In genomic region chr3:184465883-184466412, GRCh38 we compare ENCODE assay signal across 23 cellular contexts.
DNase-seq lines count a peak whose midpoint lies in the region; ATAC-seq, FAIRE-seq and TF ChIP-seq lines count a peak whose summit lies in the region.
"Had no signal": no experiment of that assay in that cellular context is flagged by ENCODE, and none has a peak within 500 bp of the region (broad histone marks: within the 10 kb centered on the region; RNA-seq: fewer than 3 reads in every experiment).

No MANE protein-coding gene starts in this region.

- no peak overlapping the region for H4K8ac ChIP-seq in neuronal stem cell (ENCODE audit: low read depth, low read length)

- no peak overlapping the region for H3K14ac ChIP-seq in neuronal stem cell (ENCODE audit: low read length)

- TF ChIP-seq POLR2A in HepG2 (IDR thresholded peaks at IDR 0.05; ENCODE audit: insufficient read depth in 1 of 2, low read depth in 2 of 2, low read length in 2 of 2): no peak
- no peak for TF ChIP-seq POLR2A in right lobe of liver (IDR thresholded peaks at IDR 0.05)
- no peak for TF ChIP-seq POLR2A in endothelial cell of umbilical vein (IDR thresholded peaks at IDR 0.05; ENCODE audit: low read depth, low read length)

- 46% methylated on average over 3 of the region's 5 CpGs for WGBS in HepG2 (ENCODE audit: low lambda C conversion rate)
- WGBS in right lobe of liver (ENCODE audit: insufficient coverage, low coverage, low lambda C conversion rate, missing lambda C conversion rate): no CpG with 5 or more reads among the region's 5 CpGs
- WGBS in neuronal stem cell (ENCODE audit: extremely low coverage in 2 of 2, insufficient read length in 2 of 2, insufficient replicate concordance in 1 of 2), 2 donors: no CpG with 5 or more reads among the region's 5 CpGs

- H3K4ac ChIP-seq in neuronal stem cell (ENCODE audit: low read length): no peak overlapping the region

- H3K4me2 ChIP-seq in HepG2 (ENCODE audit: low read depth, low read length) (0 out of 2 replicates have a peak overlapping the region, but pooled peaks have one; percentile 23), endothelial cell of umbilical vein (ENCODE audit: insufficient read depth, low read length) (no peak overlapping the region), neuronal stem cell (ENCODE audit: insufficient read depth, low read length, poor library complexity, severe bottlenecking) (no peak overlapping the region)
- H3K4me2 ChIP-seq: PC-9 had no signal

- in situ Hi-C loops in HepG2 (cut with HindIII; ENCODE audit: extremely low pct_ligation_motif_present, low pct_unique_long_range_greater_than_20kb): loop anchor here (10.0 kb wide), 1 partner anchor 91 kb away; the partner anchor contains the start of gene THPO

- H3K9me3 ChIP-seq in HepG2 (ENCODE audit: low read length) (no peaks in the 10 kb centered on the region), right lobe of liver (no peaks in the 10 kb centered on the region), endothelial cell of umbilical vein (replicated peaks; ENCODE audit: control insufficient read depth, insufficient read depth, low read length) (no peaks in the 10 kb centered on the region), neuronal stem cell (replicated peaks in 1 of 2; ENCODE audit: control insufficient read depth in 2 of 2, insufficient read depth in 1 of 2, low read depth in 1 of 2, low read length in 2 of 2) (no peaks in the 10 kb centered on the region)
- H3K9me3 ChIP-seq: gastrocnemius medialis had no signal

- H3K4me3 ChIP-seq in HepG2 (replicated peaks in 1 of 3; ENCODE audit: insufficient read depth in 1 of 3, low read depth in 2 of 3, low read length in 3 of 3) (no peak overlapping the region), right lobe of liver (no peak overlapping the region), endothelial cell of umbilical vein (replicated peaks in 1 of 3; ENCODE audit: insufficient read depth in 1 of 3, low read depth in 1 of 3, low read length in 3 of 3) (no peak overlapping the region), neuronal stem cell (ENCODE audit: low read length in 2 of 2) (no peak overlapping the region)
- H3K4me3 ChIP-seq: gastrocnemius medialis, GM12878, PC-9 had no signal

- intact Hi-C loops in HepG2 (cut with micrococcal nuclease; ENCODE audit: unreplicated experiment): loop anchor here (2.0 to 5.0 kb wide), 2 partner anchors 49 to 76 kb away; no protein-coding TSS in a partner anchor
- intact Hi-C loops in right lobe of liver (cut with DNase I): loop anchor here in 1 of 2 donors (10.0 kb wide), 1 partner anchor 91 kb away; the partner anchor contains the start of gene THPO
- intact Hi-C loops in endothelial cell of umbilical vein (cut with micrococcal nuclease): no loop called here

- H3K23ac ChIP-seq in neuronal stem cell (ENCODE audit: low read depth, low read length, poor library complexity): no peak overlapping the region

- H4K20me1 ChIP-seq in HepG2 (ENCODE audit: insufficient read depth, low read length): no peaks in the 10 kb centered on the region
- no peaks in the 10 kb centered on the region for H4K20me1 ChIP-seq in endothelial cell of umbilical vein (replicated peaks; ENCODE audit: control insufficient read depth, extremely low read depth, insufficient read depth, low read length)

- FAIRE-seq in HepG2 (lab: Jason Lieb, UNC) (no peak), endothelial cell of umbilical vein (lab: Jason Lieb, UNC) (no peak)
- FAIRE-seq: GM12878, islet of Langerhans had no signal

- H3K27me3 ChIP-seq in HepG2 (ENCODE audit: control insufficient read depth in 1 of 2, insufficient read depth in 2 of 2, low read length in 2 of 2): peaks cover 3 to 20% of the 10 kb centered on the region in 2 experiments; a peak in 2 of 5 replicates
- H3K27me3 ChIP-seq in right lobe of liver: no peaks in the 10 kb centered on the region
- H3K27me3 ChIP-seq in endothelial cell of umbilical vein (ENCODE audit: control insufficient read depth in 2 of 2, insufficient read depth in 2 of 2, low read length in 2 of 2): peaks cover 0 to 4% of the 10 kb centered on the region in 2 experiments
- H3K27me3 ChIP-seq in neuronal stem cell (ENCODE audit: control insufficient read depth in 3 of 3, insufficient read depth in 3 of 3, low read depth in 1 of 3, low read length in 3 of 3): peaks cover 0 to 20% (median 0%) of the 10 kb centered on the region in 3 experiments
- H3K27me3 ChIP-seq: gastrocnemius medialis had no signal

- TF ChIP-seq CTCF in HepG2 (CRISPR knock-in tag; IDR thresholded peaks at IDR 0.05) (no peak), right lobe of liver (IDR thresholded peaks at IDR 0.05) (no peak), endothelial cell of umbilical vein (IDR thresholded peaks at IDR 0.05; ENCODE audit: extremely low read depth in 1 of 2, insufficient read depth in 1 of 2, low read depth in 1 of 2, low read length in 2 of 2) (no peak)

- no peak overlapping the region for H4K91ac ChIP-seq in neuronal stem cell (ENCODE audit: low read depth, low read length, poor library complexity)

- no peak overlapping the region for H3K9ac ChIP-seq in HepG2 (ENCODE audit: insufficient read depth, low read depth, low read length)
- H3K9ac ChIP-seq in endothelial cell of umbilical vein (replicated peaks; ENCODE audit: extremely low read depth, insufficient read depth, low read length): no peak overlapping the region
- no peak overlapping the region for H3K9ac ChIP-seq in neuronal stem cell (ENCODE audit: low read depth, low read length, poor library complexity)

- H2AK5ac ChIP-seq in neuronal stem cell (ENCODE audit: low read depth, low read length): no peak overlapping the region

- no peak overlapping the region for H2BK120ac ChIP-seq in neuronal stem cell (ENCODE audit: low read depth, low read length)

- no peak for DNase-seq in HepG2 (ENCODE audit: low spot score)
- no peak for DNase-seq in right lobe of liver
- DNase-seq in endothelial cell of umbilical vein (ENCODE audit: low read depth, low spot score): no peak
- no peak for DNase-seq in neuronal stem cell (ENCODE audit: low spot score)
- no peak for DNase-seq in 8988T
- DNase-seq: activated CD4-positive, alpha-beta T cell treated with anti-CD3 and anti-CD28 coated beads, Interleukin-2, amount 50 U/mL, for 48 hours; activated effector memory CD4-positive, alpha-beta T cell treated with Interleukin-2 at 50 U/mL for 16 hours; activated naive CD8-positive, alpha-beta T cell treated with anti-CD3 and anti-CD28 coated beads, Interleukin-2, amount 10 ng/mL, durations not matched to agents 7 days and 5 days; activated T-cell treated with anti-CD3 and anti-CD28 coated beads for 4 hours; Calu3; cerebellar nuclear complex; DND-41; effector CD8-positive, alpha-beta T cell; gastrocnemius medialis; NCI-H2081; SHP77 treated with DMSO at 0.1 percent for 48 hours had no signal

- H2AFZ ChIP-seq in HepG2 (ENCODE audit: low read length) (no peak overlapping the region), endothelial cell of umbilical vein (ENCODE audit: low read depth, low read length) (peak overlapping the region; percentile 63), neuronal stem cell (ENCODE audit: low read length) (no peak overlapping the region)
- H2AFZ ChIP-seq: PC-9 had no signal

- no peaks in the 10 kb centered on the region for H3K36me3 ChIP-seq in HepG2 (replicated peaks in 1 of 2; ENCODE audit: control insufficient read depth in 1 of 2, insufficient read depth in 2 of 2, low read length in 2 of 2)
- no peaks in the 10 kb centered on the region for H3K36me3 ChIP-seq in right lobe of liver
- H3K36me3 ChIP-seq in endothelial cell of umbilical vein (ENCODE audit: control insufficient read depth in 2 of 2, extremely low read depth in 1 of 2, insufficient read depth in 2 of 2, low read length in 2 of 2): no peaks in the 10 kb centered on the region
- H3K36me3 ChIP-seq in neuronal stem cell (replicated peaks in 1 of 2; ENCODE audit: control insufficient read depth in 2 of 2, insufficient read depth in 2 of 2, low read length in 2 of 2): no peaks in the 10 kb centered on the region
- H3K36me3 ChIP-seq: gastrocnemius medialis had no signal

- peak overlapping the region; percentile 47 for H2BK12ac ChIP-seq in neuronal stem cell (ENCODE audit: low read length)

- H3K27ac ChIP-seq in HepG2 (ENCODE audit: extremely low read length, insufficient read depth, low read length): no peak overlapping the region
- no peak overlapping the region for H3K27ac ChIP-seq in right lobe of liver
- no peak overlapping the region for H3K27ac ChIP-seq in endothelial cell of umbilical vein (ENCODE audit: insufficient read depth, low read depth, low read length)
- no peak overlapping the region for H3K27ac ChIP-seq in neuronal stem cell (replicated peaks; ENCODE audit: low read length)
- H3K27ac ChIP-seq: C4-2B, gastrocnemius medialis, PC-9 had no signal

- CTCF ChIA-PET in HepG2 (lab: Yijun Ruan, JAX; ENCODE audit: low intra/inter-chr PET ratio, low total read pairs): no interaction called here
- CTCF ChIA-PET in endothelial cell of umbilical vein (lab: Charles Lee): interaction anchor here (0.7 to 6.2 kb wide), 14 partner anchors 17 to 532 kb away, joined by 3 to 198 read pairs (median 4); partner anchors contain the start of gene THPO

- no peaks in the 10 kb centered on the region for H3K79me2 ChIP-seq in HepG2 (ENCODE audit: insufficient read depth, low read length)
- H3K79me2 ChIP-seq in endothelial cell of umbilical vein (ENCODE audit: control insufficient read depth, insufficient read depth, low read length): no peaks in the 10 kb centered on the region

- H3K4me1 ChIP-seq in HepG2 (ENCODE audit: insufficient read depth, low read length) (peaks cover 10% of the 10 kb centered on the region), right lobe of liver (no peaks in the 10 kb centered on the region), endothelial cell of umbilical vein (ENCODE audit: control insufficient read depth, extremely low read depth, insufficient read depth, low read length) (peaks cover 4% of the 10 kb centered on the region), neuronal stem cell (ENCODE audit: control insufficient read depth in 2 of 2, insufficient read depth in 1 of 2, low read depth in 1 of 2, low read length in 2 of 2) (peaks cover 0 to 2% of the 10 kb centered on the region in 2 donors)

- no peak overlapping the region for H2BK5ac ChIP-seq in neuronal stem cell (ENCODE audit: low read length)

- no peaks in the 10 kb centered on the region for H3K9me1 ChIP-seq in endothelial cell of umbilical vein (replicated peaks; ENCODE audit: control insufficient read depth, extremely low read depth, insufficient read depth, low read length)

- no peak; the same call in 2 of the 3 replicates for ATAC-seq in HepG2
- ATAC-seq in right lobe of liver: no peak
- no peak for ATAC-seq in GM18909 (IDR thresholded peaks at IDR 0.05; ENCODE audit: poor library complexity, unreplicated experiment)
- ATAC-seq in HG03159 (IDR thresholded peaks at IDR 0.05; ENCODE audit: unreplicated experiment): no peak
- ATAC-seq in HG03108 (IDR thresholded peaks at IDR 0.05; ENCODE audit: unreplicated experiment): no peak

- no peak for TF ChIP-seq RAD21 in HepG2 (CRISPR knock-in tag; IDR thresholded peaks at IDR 0.05)

- H2BK15ac ChIP-seq in neuronal stem cell (ENCODE audit: low read length): no peak overlapping the region

- dilution Hi-C loops in endothelial cell of umbilical vein (cut with MboI; ENCODE audit: extremely low pct_ligation_motif_present, low sequenced_read_pairs): no loop called here

- TF ChIP-seq EP300 in HepG2 (IDR thresholded peaks at IDR 0.05; ENCODE audit: low read depth in 2 of 2, low read length in 2 of 2) (no peak), HepG2 (CRISPR knock-in tag; IDR thresholded peaks at IDR 0.05; ENCODE audit: borderline replicate concordance) (no peak)

- no peaks in the 10 kb centered on the region for H3K79me1 ChIP-seq in neuronal stem cell (ENCODE audit: low read depth, low read length)

- POLR2A ChIA-PET in HepG2 (lab: Yijun Ruan, JAX) (interaction anchor here (1.8 kb wide), 1 partner anchor 94 kb away, joined by 7 read pairs; no protein-coding TSS in a partner anchor), endothelial cell of umbilical vein (lab: Charles Lee) (no interaction called here)

- H3K18ac ChIP-seq in neuronal stem cell (ENCODE audit: low read length): no peak overlapping the region

- no TSS peak for BruUV-seq in HepG2 (replicated peaks; lab: Mats Ljungman, UMichigan)
- BruUV-seq in endothelial cell of umbilical vein (replicated peaks; lab: Mats Ljungman, UMichigan): no TSS peak
